In the genomic region with DNA sequence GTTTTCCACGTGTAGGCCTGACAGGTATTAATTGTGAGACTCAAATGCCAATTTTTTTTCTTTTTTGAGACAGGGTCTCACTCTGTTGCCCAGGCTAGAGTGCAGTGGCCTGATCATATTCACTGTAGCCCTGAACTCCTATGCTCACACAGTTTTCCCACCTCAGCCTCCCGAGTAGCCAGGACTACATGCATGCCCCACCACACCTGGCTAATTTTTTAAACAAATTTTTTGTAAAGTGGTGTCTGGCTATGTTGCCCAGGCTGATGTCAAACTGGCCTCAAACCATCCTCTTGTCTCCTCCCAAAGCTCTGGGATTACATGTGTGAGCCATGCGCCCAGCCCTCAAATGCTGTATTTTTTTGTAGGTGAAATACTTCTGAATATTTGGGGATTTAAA, we compare ENCODE assay signal across 21 cellular contexts. TPM values are rescaled to one million over a fixed set of nuclear protein-coding genes. Genes with fewer than 3 reads are reported as not detected.
DNase-seq lines count a peak whose midpoint lies in the region; ATAC-seq and TF ChIP-seq lines count a peak whose summit lies in the region.
"Had no signal": no experiment of that assay in that cellular context is flagged by ENCODE, and none has a peak within 500 bp of the region (broad histone marks: within the 10 kb centered on the region; RNA-seq: fewer than 3 reads in every experiment).

No MANE protein-coding gene starts in this region.

- no CpG with 5 or more reads among the region's 3 CpGs for WGBS in trophoblast cell (ENCODE audit: extremely low coverage, insufficient coverage, insufficient read length)

- ATAC-seq in WTC11 (no peak), HG02970 (IDR thresholded peaks at IDR 0.05; ENCODE audit: low FRiP score, unreplicated experiment) (no peak)
- ATAC-seq: GM23338 had no signal

- DNase-seq in Caco-2: no peak
- no peak for DNase-seq in WTC11 (ENCODE audit: low spot score)
- DNase-seq in trophoblast cell: no peak
- no peak for DNase-seq in NCI-H69 (lab: John Stamatoyannopoulos, UW)
- DNase-seq in RKO (ENCODE audit: low spot score): no peak
- DNase-seq: ACHN; CD4-positive, alpha-beta T cell; COR-L47; DMS 273 treated with DMSO at 0.1 percent for 48 hours; DMS79 treated with DMSO at 0.1 percent for 48 hours; HCEC 1CT; Kasumi-1; MG63; NCI-H1417; NCI-H1694 treated with DMSO at 0.1 percent for 48 hours; NCI-H2081 treated with DMSO at 0.1 percent for 48 hours; Peyer's patch had no signal

- no peak overlapping the region for H3K14ac ChIP-seq in trophoblast cell (ENCODE audit: low read length)

- no peak overlapping the region for H4K12ac ChIP-seq in trophoblast cell (ENCODE audit: low read depth, low read length)

- 0 out of 2 replicates have a peak overlapping the region, but pooled peaks have one; percentile 70 for H3K27ac ChIP-seq in 22Rv1
- H3K27ac ChIP-seq in trophoblast cell (ENCODE audit: low read depth, low read length): no peak overlapping the region
- H3K27ac ChIP-seq: BLaER1, Peyer's patch had no signal

- H2BK5ac ChIP-seq in trophoblast cell (ENCODE audit: low read depth, low read length, poor library complexity): no peak overlapping the region

- peaks cover 79% of the 10 kb centered on the region for H3K4me1 ChIP-seq in Caco-2
- no peaks in the 10 kb centered on the region for H3K4me1 ChIP-seq in trophoblast cell (ENCODE audit: control insufficient read depth in 1 of 2, insufficient read depth in 2 of 2, low read length in 2 of 2)
- H3K4me1 ChIP-seq: BLaER1 had no signal

- peaks cover 2% of the 10 kb centered on the region for H3K79me2 ChIP-seq in trophoblast cell (ENCODE audit: control insufficient read depth, insufficient read depth, low read length, poor library complexity)

- no peaks in the 10 kb centered on the region for H3K9me3 Mint-ChIP-seq in Caco-2 (ENCODE audit: unreplicated experiment)
- peaks cover under 1% of the 10 kb centered on the region; the same call in 1 of the 2 replicates for H3K9me3 Mint-ChIP-seq in WTC11
- H3K9me3 Mint-ChIP-seq: CD4-positive, alpha-beta T cell; GM23338 had no signal

- peak overlapping the region; percentile 24 for H3K4me3 Mint-ChIP-seq in Caco-2 (ENCODE audit: unreplicated experiment)
- no peak overlapping the region for H3K4me3 Mint-ChIP-seq in WTC11
- H3K4me3 Mint-ChIP-seq: CD4-positive, alpha-beta T cell; GM23338 had no signal

- H3K27ac Mint-ChIP-seq in Caco-2 (ENCODE audit: unreplicated experiment) (peak overlapping the region; percentile 66), WTC11 (no peak overlapping the region)
- H3K27ac Mint-ChIP-seq: CD4-positive, alpha-beta T cell; GM23338 had no signal

- no peak overlapping the region for H3K4me2 ChIP-seq in trophoblast cell (ENCODE audit: low read length)
- H3K4me2 ChIP-seq: BLaER1, GM23338 had no signal

- H3K27me3 ChIP-seq in Caco-2 (replicated peaks; ENCODE audit: control insufficient read depth, insufficient read depth, low read length) (no peaks in the 10 kb centered on the region), trophoblast cell (ENCODE audit: insufficient read depth, low read length) (no peaks in the 10 kb centered on the region)
- H3K27me3 ChIP-seq: BLaER1, MG63, Peyer's patch had no signal

- H2BK120ac ChIP-seq in trophoblast cell (ENCODE audit: insufficient read depth, low read length, poor library complexity): no peak overlapping the region

- H4K8ac ChIP-seq in trophoblast cell (ENCODE audit: low read depth, low read length): no peak overlapping the region

- peaks cover 71% of the 10 kb centered on the region for H3K36me3 Mint-ChIP-seq in Caco-2 (ENCODE audit: insufficient read depth, unreplicated experiment)
- peaks cover 31% of the 10 kb centered on the region for H3K36me3 Mint-ChIP-seq in WTC11

- H3K4me1 Mint-ChIP-seq in Caco-2 (ENCODE audit: low read depth, unreplicated experiment) (peaks cover 62% of the 10 kb centered on the region), WTC11 (peaks cover 27% of the 10 kb centered on the region)

- no peak overlapping the region for H2BK12ac ChIP-seq in trophoblast cell (ENCODE audit: low read length)

- H2AK5ac ChIP-seq in trophoblast cell (ENCODE audit: low read length): no peak overlapping the region

- TF ChIP-seq CTCF in 22Rv1 (IDR thresholded peaks at IDR 0.05) (no peak), Caco-2 (IDR thresholded peaks at IDR 0.05; ENCODE audit: insufficient read depth in 1 of 2, low read depth in 1 of 2, low read length in 1 of 2, severe bottlenecking in 1 of 2, unreplicated experiment in 1 of 2) (no peak), WTC11 (IDR thresholded peaks at IDR 0.05) (no peak)

- POLR2A ChIA-PET in Caco-2 (lab: Charles Lee): interaction anchor here (0.5 kb wide), 1 partner anchor 12 kb away, joined by 3 read pairs; no protein-coding TSS in a partner anchor
- POLR2A ChIA-PET in WTC11 (lab: Charles Lee): no interaction called here

- CTCF ChIA-PET in Caco-2 (lab: Charles Lee): no interaction called here
- CTCF ChIA-PET in WTC11 (lab: Charles Lee): interaction anchor here (0.7 kb wide), 2 partner anchors 18 to 519 kb away, joined by 3 to 7 read pairs; no protein-coding TSS in a partner anchor

- intact Hi-C loops in Caco-2 (cut with micrococcal nuclease; ENCODE audit: unreplicated experiment): no loop called here

- no peaks in the 10 kb centered on the region for H3K79me1 ChIP-seq in trophoblast cell (ENCODE audit: low read length)

- H3K23ac ChIP-seq in trophoblast cell (ENCODE audit: low read length): no peak overlapping the region

- no peak overlapping the region for H3K18ac ChIP-seq in trophoblast cell (ENCODE audit: low read length)

- H3K36me3 ChIP-seq in Caco-2 (ENCODE audit: control insufficient read depth, insufficient read depth, low read length) (no peaks in the 10 kb centered on the region), trophoblast cell (ENCODE audit: control insufficient read depth in 1 of 2, insufficient read depth in 2 of 2, low read length in 2 of 2) (no peaks in the 10 kb centered on the region)

- H4K91ac ChIP-seq in trophoblast cell (ENCODE audit: low read depth, low read length): no peak overlapping the region

- H3K9ac ChIP-seq in trophoblast cell (ENCODE audit: low read length): no peak overlapping the region
- H3K9ac ChIP-seq: BLaER1 had no signal

- H3K27me3 Mint-ChIP-seq in Caco-2 (ENCODE audit: insufficient read depth, unreplicated experiment): no peaks in the 10 kb centered on the region
- no peaks in the 10 kb centered on the region for H3K27me3 Mint-ChIP-seq in WTC11 (ENCODE audit: low read depth)
- H3K27me3 Mint-ChIP-seq: CD4-positive, alpha-beta T cell had no signal

- H3K9me3 ChIP-seq in Caco-2 (no peaks in the 10 kb centered on the region; the same call in 1 of the 2 replicates), trophoblast cell (ENCODE audit: insufficient read depth, low read depth, low read length) (no peaks in the 10 kb centered on the region)
- H3K9me3 ChIP-seq: BLaER1, MG63, Peyer's patch had no signal

- H2AFZ ChIP-seq in trophoblast cell (ENCODE audit: insufficient read depth, low read length, poor library complexity): no peak overlapping the region
- H2AFZ ChIP-seq: GM23338 had no signal

- no TSS peak for BruUV-seq in Caco-2 (replicated peaks; lab: Mats Ljungman, UMichigan)

- peak overlapping the region; percentile 79 for H3K4ac ChIP-seq in trophoblast cell (ENCODE audit: low read depth, low read length)

- H3K4me3 ChIP-seq in Caco-2 (ENCODE audit: low read depth, low read length): no peak overlapping the region
- no peak overlapping the region for H3K4me3 ChIP-seq in trophoblast cell (ENCODE audit: low read depth, low read length)
- H3K4me3 ChIP-seq: BLaER1, GM23338, MG63, Peyer's patch had no signal

TF ChIP-seq in WTC11, 78 proteins besides CTCF, POLR2A, EP300 and RAD21 (continues in another document):
- TF ChIP-seq E2F1 (CRISPR knock-in tag; IDR thresholded peaks at IDR 0.05): no peak
- TF ChIP-seq MAX (CRISPR knock-in tag; IDR thresholded peaks at IDR 0.05): no peak
- no peak for TF ChIP-seq ZNF232 (CRISPR knock-in tag; IDR thresholded peaks at IDR 0.05)
- TF ChIP-seq, protein P1, sequence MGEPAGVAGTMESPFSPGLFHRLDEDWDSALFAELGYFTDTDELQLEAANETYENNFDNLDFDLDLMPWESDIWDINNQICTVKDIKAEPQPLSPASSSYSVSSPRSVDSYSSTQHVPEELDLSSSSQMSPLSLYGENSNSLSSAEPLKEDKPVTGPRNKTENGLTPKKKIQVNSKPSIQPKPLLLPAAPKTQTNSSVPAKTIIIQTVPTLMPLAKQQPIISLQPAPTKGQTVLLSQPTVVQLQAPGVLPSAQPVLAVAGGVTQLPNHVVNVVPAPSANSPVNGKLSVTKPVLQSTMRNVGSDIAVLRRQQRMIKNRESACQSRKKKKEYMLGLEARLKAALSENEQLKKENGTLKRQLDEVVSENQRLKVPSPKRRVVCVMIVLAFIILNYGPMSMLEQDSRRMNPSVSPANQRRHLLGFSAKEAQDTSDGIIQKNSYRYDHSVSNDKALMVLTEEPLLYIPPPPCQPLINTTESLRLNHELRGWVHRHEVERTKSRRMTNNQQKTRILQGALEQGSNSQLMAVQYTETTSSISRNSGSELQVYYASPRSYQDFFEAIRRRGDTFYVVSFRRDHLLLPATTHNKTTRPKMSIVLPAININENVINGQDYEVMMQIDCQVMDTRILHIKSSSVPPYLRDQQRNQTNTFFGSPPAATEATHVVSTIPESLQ (CRISPR knock-in tag; IDR thresholded peaks at IDR 0.05): no peak

RNA-seq across cellular contexts. Expression of gene SLC25A36, which starts 14.0 kb away (rescaled TPM):
- total RNA-seq in Caco-2 (2022) (150 and 167 TPM in 2 replicates), WTC11 (2021) (78.4 to 83.6 TPM (median 83.0 TPM) in 3 replicates)
- polyA plus RNA-seq in trophoblast cell (2013): 30.9 and 31.9 TPM in 2 replicates
